ENCODE assay signal across 14 cellular contexts in genomic region chr13:100547805-100548204, GRCh38. TPM values are rescaled to one million over a fixed set of nuclear protein-coding genes. Genes with fewer than 3 reads are reported as not detected.
DNase-seq lines count a peak whose midpoint lies in the region; ATAC-seq, FAIRE-seq and TF ChIP-seq lines count a peak whose summit lies in the region.
"Had no signal": no experiment of that assay in that cellular context is flagged by ENCODE, and none has a peak within 500 bp of the region (broad histone marks: within the 10 kb centered on the region; RNA-seq: fewer than 3 reads in every experiment).

No MANE protein-coding gene starts in this region.

- TF ChIP-seq POLR2A in erythroblast (IDR thresholded peaks at IDR 0.05; ENCODE audit: low read length): no peak

- intact Hi-C loops in aorta (cut with DNase I): no loop called here

- no peak overlapping the region for H3K9ac ChIP-seq in adipocyte (ENCODE audit: low read length)

- H3K4me1 ChIP-seq in adipocyte (ENCODE audit: control insufficient read depth, insufficient read depth, low read length): peaks cover 7% of the 10 kb centered on the region
- no peaks in the 10 kb centered on the region for H3K4me1 ChIP-seq in HAP-1
- H3K4me1 ChIP-seq in aorta (ENCODE audit: control insufficient read depth in 1 of 2, insufficient read depth in 2 of 2, low read length in 2 of 2): no peaks in the 10 kb centered on the region

- no peak for TF ChIP-seq CTCF in fibroblast of the aortic adventitia (IDR thresholded peaks at IDR 0.05; ENCODE audit: insufficient read depth, low read length)
- TF ChIP-seq CTCF in D721Med (IDR thresholded peaks at IDR 0.05; ENCODE audit: insufficient read depth, missing control alignments): no peak

- 12 to 14% methylated on average over 9 of the region's 9 CpGs for WGBS in aorta, 2 donors

- no peak for FAIRE-seq in D721Med (lab: Jason Lieb, UNC)

- no peak overlapping the region for H3K4me3 ChIP-seq in adipocyte (ENCODE audit: low read length)
- H3K4me3 ChIP-seq in fibroblast of the aortic adventitia (ENCODE audit: low read depth, low read length): no peak overlapping the region
- H3K4me3 ChIP-seq in HAP-1: no peak overlapping the region
- no peak overlapping the region for H3K4me3 ChIP-seq in aorta (ENCODE audit: low read length in 2 of 2)
- H3K4me3 ChIP-seq: right atrium auricular region had no signal

- DNase-seq in ELF-1 (ENCODE audit: low read depth, low spot score) (peak; percentile 49), adipocyte (ENCODE audit: low read depth) (peak; percentile 70), fibroblast of the aortic adventitia (ENCODE audit: low read depth) (peak; percentile 10), retina (peak; percentile 51), D721Med (ENCODE audit: insufficient read length, low spot score) (no peak), HAP-1 (ENCODE audit: low spot score in 2 of 2) (no peak), aorta (no peak), erythroblast (lab: John Stamatoyannopoulos, UW) (no peak)
- DNase-seq: activated CD8-positive, alpha-beta T cell treated with anti-CD3 and anti-CD28 coated beads for 36 hours; activated naive CD4-positive, alpha-beta T cell treated with anti-CD3 and anti-CD28 coated beads, Interleukin-2, amount 10 ng/mL, durations not matched to agents 7 days and 5 days; effector CD4-positive, alpha-beta T cell; NCI-H146; T-helper 17 cell had no signal

- H3K36me3 ChIP-seq in adipocyte (ENCODE audit: control insufficient read depth, insufficient read depth, low read length, severe bottlenecking): no peaks in the 10 kb centered on the region
- no peaks in the 10 kb centered on the region for H3K36me3 ChIP-seq in HAP-1 (replicated peaks)
- no peaks in the 10 kb centered on the region for H3K36me3 ChIP-seq in aorta (ENCODE audit: control insufficient read depth in 1 of 2, insufficient read depth in 2 of 2, low read length in 1 of 2)
- H3K36me3 ChIP-seq: right atrium auricular region had no signal

- in situ Hi-C loops in HAP-1 (cut with MboI; ENCODE audit: low sequenced_read_pairs): no loop called here

- H3K27ac ChIP-seq in aorta (ENCODE audit: low read depth in 1 of 2, low read length in 2 of 2): peak overlapping the region in 1 of 2 donors; percentile 25
- H3K27ac ChIP-seq: right atrium auricular region had no signal

- ATAC-seq in aorta (ENCODE audit: low FRiP score): no peak
- ATAC-seq: activated CD8-positive, alpha-beta T cell treated with anti-CD3 and anti-CD28 coated beads for 36 hours; T-helper 17 cell had no signal

- H3K9me3 ChIP-seq in adipocyte (ENCODE audit: control insufficient read depth, low read length) (no peaks in the 10 kb centered on the region), HAP-1 (no peaks in the 10 kb centered on the region), aorta (ENCODE audit: control insufficient read depth, low read length) (no peaks in the 10 kb centered on the region)
- H3K9me3 ChIP-seq: right atrium auricular region had no signal

- no peaks in the 10 kb centered on the region for H3K27me3 ChIP-seq in adipocyte (replicated peaks; ENCODE audit: control insufficient read depth, insufficient read depth, low read length)
- H3K27me3 ChIP-seq in HAP-1 (ENCODE audit: low read depth): no peaks in the 10 kb centered on the region
- no peaks in the 10 kb centered on the region for H3K27me3 ChIP-seq in aorta (ENCODE audit: control insufficient read depth in 1 of 2, insufficient read depth in 2 of 2, low read length in 1 of 2)
- H3K27me3 ChIP-seq: right atrium auricular region had no signal

RNA-seq across cellular contexts. Expression of gene GGACT, which starts 40.8 kb away (rescaled TPM):
- 5.9 and 9.1 TPM in 2 replicates for total RNA-seq in fibroblast of the aortic adventitia (ENCODE audit: low replicate concordance)
- total RNA-seq in aorta: 1 to 10 TPM; 4.4 to 5.3 TPM
- polyA plus RNA-seq in aorta: 1 to 10 TPM in 1 of 2 donors, under 1 TPM in 1; 0.75 to 1.2 TPM

Comparison
In these comparisons a context has a peak if more than half of its experiments do, and no peak if none do; other contexts are left out.
1. DNase-seq: peak in ELF-1 (single experiment), adipocyte (single experiment), fibroblast of the aortic adventitia (single experiment) and retina (single experiment); none in D721Med (single experiment), HAP-1 (0 of 2), aorta (0 of 2) and erythroblast (0 of 2).